ENCODE assay signal across 17 cellular contexts in the genomic region with DNA sequence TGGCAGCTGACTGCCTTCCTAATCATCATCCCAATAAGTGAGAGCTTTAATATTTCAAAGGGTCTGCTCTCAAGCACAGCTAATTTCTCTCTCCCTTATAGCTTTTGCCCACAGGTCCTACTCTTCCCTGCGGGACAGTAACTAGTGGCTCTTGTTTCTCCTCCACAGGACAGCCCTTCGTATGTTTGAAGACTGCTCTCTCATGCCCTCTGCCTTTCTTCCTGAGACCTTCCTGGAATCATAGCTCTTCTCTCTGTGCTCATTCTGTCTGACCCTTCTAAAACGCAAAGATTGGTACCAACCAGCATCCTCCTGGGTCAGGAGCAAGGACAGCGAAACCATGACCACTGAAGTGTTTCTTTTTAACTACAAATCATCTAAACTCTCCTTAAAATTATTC.
"Had no signal": no experiment of that assay in that cellular context is flagged by ENCODE, and none has a peak within 500 bp of the region (broad histone marks: within the 10 kb centered on the region; RNA-seq: fewer than 3 reads in every experiment).

No MANE protein-coding gene starts in this region.

- H3K27ac Mint-ChIP-seq: activated T-helper 1 cell treated with anti-CD3 and anti-CD28 coated beads, Interleukin-12 subunit alpha, Interleukin-12 subunit beta, Interleukin-2, Interleukin-4 antibody, amounts not matched to agents 30 ng/mL and 10 ng/mL and 1 ng/mL, durations not matched to agents 14 hours and 24 hours and 36 hours; immature natural killer cell; naive B cell; stimulated activated memory B cell treated with anti-CD40 and anti-IgM and Interleukin-4, amounts not matched to agents 10 μg/mL and 1 μg/mL and 100 μg/mL, for 72 hours; T-cell had no signal

- H3K4me3 Mint-ChIP-seq: activated T-helper 1 cell treated with anti-CD3 and anti-CD28 coated beads, Interleukin-12 subunit alpha, Interleukin-12 subunit beta, Interleukin-2, Interleukin-4 antibody, amounts not matched to agents 30 ng/mL and 10 ng/mL and 1 ng/mL, durations not matched to agents 14 hours and 24 hours and 36 hours; immature natural killer cell; naive B cell; stimulated activated memory B cell treated with anti-CD40 and anti-IgM and Interleukin-4, amounts not matched to agents 10 μg/mL and 1 μg/mL and 100 μg/mL, for 72 hours; T-cell had no signal

- DNase-seq: activated CD4-positive, alpha-beta T cell treated with anti-CD3 and anti-CD28 coated beads, Interleukin-2, amount 50 U/mL, for 1 hour; activated naive CD4-positive, alpha-beta T cell treated with Interleukin-2 at 50 U/mL for 16 hours; aorta; immature natural killer cell; naive B cell; pancreas; stimulated activated CD4-positive, alpha-beta T cell treated with anti-CD3 and anti-CD28 coated beads, Interleukin-2, amount 100 ng/mL, for 48 hours; T-cell; T-helper 9 cell; uterus had no signal

- H3K27ac ChIP-seq: breast epithelium, pancreas, tibial nerve, uterus had no signal

- H3K9me3 ChIP-seq: breast epithelium, pancreas, tibial nerve, uterus had no signal

- H3K4me1 ChIP-seq: breast epithelium, pancreas, tibial nerve, uterus had no signal

- H3K4me1 Mint-ChIP-seq: immature natural killer cell; naive B cell; stimulated activated memory B cell treated with anti-CD40 and anti-IgM and Interleukin-4, amounts not matched to agents 10 μg/mL and 1 μg/mL and 100 μg/mL, for 72 hours; T-cell had no signal

- H3K36me3 Mint-ChIP-seq: immature natural killer cell; naive B cell; stimulated activated memory B cell treated with anti-CD40 and anti-IgM and Interleukin-4, amounts not matched to agents 10 μg/mL and 1 μg/mL and 100 μg/mL, for 72 hours; T-cell had no signal

- H3K4me3 ChIP-seq: breast epithelium, lung, pancreas, tibial nerve, uterus had no signal

- ATAC-seq: activated CD4-positive, CD25-positive, alpha-beta regulatory T cell treated with anti-CD3 and anti-CD28 coated beads, Interleukin-2, amount 50 U/mL, for 24 hours; esophagus mucosa; pancreas; stimulated activated memory B cell treated with anti-CD40 and anti-IgM and Interleukin-4, amounts not matched to agents 10 μg/mL and 1 μg/mL and 100 μg/mL, for 72 hours; T-cell had no signal

- H3K36me3 ChIP-seq: breast epithelium, pancreas, tibial nerve, uterus had no signal

- H3K9me3 Mint-ChIP-seq: activated T-helper 1 cell treated with anti-CD3 and anti-CD28 coated beads, Interleukin-12 subunit alpha, Interleukin-12 subunit beta, Interleukin-2, Interleukin-4 antibody, amounts not matched to agents 30 ng/mL and 10 ng/mL and 1 ng/mL, durations not matched to agents 14 hours and 24 hours and 36 hours; naive B cell; stimulated activated memory B cell treated with anti-CD40 and anti-IgM and Interleukin-4, amounts not matched to agents 10 μg/mL and 1 μg/mL and 100 μg/mL, for 72 hours had no signal

- H3K27me3 ChIP-seq: breast epithelium, pancreas, tibial nerve, uterus had no signal
